8 cellular contexts compared by ENCODE assay signal in genomic region chr2:75560768-75561565, GRCh38. TPM values are rescaled to one million over a fixed set of nuclear protein-coding genes. Genes with fewer than 3 reads are reported as not detected.
A peak's percentile ranks its signal among the peaks of the same experiment; 100 is the strongest.
DNase-seq lines count a peak whose midpoint lies in the region; ATAC-seq lines count a peak whose summit lies in the region.

Gene EVA1A, minus strand, starts transcription at chr2:75560939. Its CDS starts 42,799 bp downstream, at chr2:75518140.

- DNase-seq in DMS53 (lab: John Stamatoyannopoulos, UW) (peak; percentile 79), HAP-1 (ENCODE audit: low spot score in 2 of 2) (peak; percentile 54 to 84), SK-MEL-5 (ENCODE audit: low read depth, low spot score) (peak; percentile 33), mesenchymal stem cell (peak; percentile 78)

- H3K4me1 ChIP-seq in HAP-1 = peaks cover 4% of the 10 kb centered on the region
- no peaks in the 10 kb centered on the region for H3K4me1 ChIP-seq in endocrine pancreas (ENCODE audit: control insufficient read depth, insufficient read depth, low read length)
- peaks cover 35% of the 10 kb centered on the region for H3K4me1 ChIP-seq in mesenchymal stem cell (ENCODE audit: control insufficient read depth, insufficient read depth, low read depth, low read length)
- H3K4me1 ChIP-seq in urinary bladder (ENCODE audit: insufficient read depth) = no peaks in the 10 kb centered on the region

- H3K9ac ChIP-seq in endocrine pancreas (ENCODE audit: control insufficient read depth, insufficient read depth, low read length) = peak within 1 kb of the TSS; percentile 87
- peak within 1 kb of the TSS; percentile 90 for H3K9ac ChIP-seq in mesenchymal stem cell (ENCODE audit: low read length)

- peak within 1 kb of the TSS; percentile 97 for H4K91ac ChIP-seq in mesenchymal stem cell (ENCODE audit: low read length)

- peak within 1 kb of the TSS; percentile 49 to 82 for H2BK12ac ChIP-seq in mesenchymal stem cell (ENCODE audit: low read length in 2 of 2)

- no peaks in the 10 kb centered on the region for H3K9me3 ChIP-seq in HAP-1
- H3K9me3 ChIP-seq in endocrine pancreas (ENCODE audit: control insufficient read depth, low read length) = no peaks in the 10 kb centered on the region
- H3K9me3 ChIP-seq in mesenchymal stem cell (ENCODE audit: control insufficient read depth, low read length) = no peaks in the 10 kb centered on the region

- H3K36me3 ChIP-seq in HAP-1 (replicated peaks) (no peaks in the 10 kb centered on the region), endocrine pancreas (ENCODE audit: control insufficient read depth, insufficient read depth, low read length) (no peaks in the 10 kb centered on the region), mesenchymal stem cell (ENCODE audit: control insufficient read depth in 1 of 2, insufficient read depth in 2 of 2, low read depth in 1 of 2, low read length in 2 of 2) (peaks cover 5 to 9% of the 10 kb centered on the region in 2 experiments), urinary bladder (ENCODE audit: insufficient read depth) (no peaks in the 10 kb centered on the region)

- H3K27ac ChIP-seq in mesenchymal stem cell (ENCODE audit: low read length, poor library complexity, severe bottlenecking) (peak within 1 kb of the TSS; percentile 92), urinary bladder (ENCODE audit: low read depth) (no peak within 1 kb of the TSS)

- in situ Hi-C loops in HAP-1 (cut with MboI; ENCODE audit: low sequenced_read_pairs) (no loop called here), SK-MEL-5 (cut with HindIII; ENCODE audit: low pct_unique_long_range_greater_than_20kb, low sequenced_read_pairs) (no loop called here)

- H3K14ac ChIP-seq in mesenchymal stem cell (ENCODE audit: low read length in 2 of 2) = peak within 1 kb of the TSS in 1 of 2 experiments; percentile 91

- peak within 1 kb of the TSS; percentile 57 to 86 for H3K4ac ChIP-seq in mesenchymal stem cell (ENCODE audit: low read depth in 1 of 2, low read length in 2 of 2)

- H3K4me3 ChIP-seq in HAP-1 = peak within 1 kb of the TSS; percentile 57
- peak within 1 kb of the TSS; percentile 70 for H3K4me3 ChIP-seq in endocrine pancreas (ENCODE audit: control insufficient read depth, insufficient read depth, low read length)
- H3K4me3 ChIP-seq in mesenchymal stem cell (ENCODE audit: insufficient read depth in 1 of 2, low read depth in 1 of 2, low read length in 2 of 2) = peak within 1 kb of the TSS; percentile 74 to 90
- peak within 1 kb of the TSS; percentile 57 for H3K4me3 ChIP-seq in urinary bladder (ENCODE audit: low read depth, low read length)

- peaks cover 7% of the 10 kb centered on the region for H3K79me1 ChIP-seq in mesenchymal stem cell (replicated peaks; ENCODE audit: low read length, poor library complexity, severe bottlenecking)

- H2BK15ac ChIP-seq in mesenchymal stem cell (ENCODE audit: low read depth, poor library complexity, severe bottlenecking) = peak within 1 kb of the TSS; percentile 91

- H3K23ac ChIP-seq in mesenchymal stem cell (ENCODE audit: low read length in 2 of 2) = peak within 1 kb of the TSS in 1 of 2 experiments; percentile 90

- peak within 1 kb of the TSS; percentile 92 for H2AK5ac ChIP-seq in mesenchymal stem cell (ENCODE audit: low read length, severe bottlenecking)

- no peak for ATAC-seq in GM21825 (IDR thresholded peaks at IDR 0.05; ENCODE audit: unreplicated experiment)
- no peak for ATAC-seq in GM18519 (IDR thresholded peaks at IDR 0.05; ENCODE audit: low FRiP score, unreplicated experiment)

- under 1% methylated on average over 31 of the region's 46 CpGs for WGBS in mesenchymal stem cell
- WGBS in urinary bladder = 3% methylated on average over 46 of the region's 46 CpGs

- H4K8ac ChIP-seq in mesenchymal stem cell (ENCODE audit: low read length) = peak within 1 kb of the TSS; percentile 73

- peak within 1 kb of the TSS; percentile 94 for H2BK5ac ChIP-seq in mesenchymal stem cell (ENCODE audit: low read depth, low read length, poor library complexity, severe bottlenecking)

- H3K4me2 ChIP-seq in mesenchymal stem cell (ENCODE audit: low read length, poor library complexity, severe bottlenecking) = peak within 1 kb of the TSS; percentile 68

- no peaks in the 10 kb centered on the region for H3K27me3 ChIP-seq in HAP-1 (ENCODE audit: low read depth)
- no peaks in the 10 kb centered on the region for H3K27me3 ChIP-seq in endocrine pancreas (ENCODE audit: control insufficient read depth, insufficient read depth, low read length)
- no peaks in the 10 kb centered on the region for H3K27me3 ChIP-seq in mesenchymal stem cell (ENCODE audit: control insufficient read depth in 1 of 2, insufficient read depth in 1 of 2, low read length in 2 of 2)

- peak within 1 kb of the TSS; percentile 47 for H2AFZ ChIP-seq in mesenchymal stem cell (ENCODE audit: low read depth, low read length)

- peak within 1 kb of the TSS; percentile 85 for H2BK120ac ChIP-seq in mesenchymal stem cell (ENCODE audit: low read depth, low read length)

- H3K18ac ChIP-seq in mesenchymal stem cell (ENCODE audit: low read depth in 1 of 2, low read length in 2 of 2) = peak within 1 kb of the TSS; percentile 87 to 95

RNA-seq across cellular contexts. Expression of gene EVA1A, which starts in this region (rescaled TPM):
- 7.4 and 9.7 TPM in 2 replicates for total RNA-seq in SK-MEL-5 (2014; rRNA removed; shearing (Covaris generic))
- polyA plus RNA-seq in SK-MEL-5 (2015; cell fraction: cytosol; rRNA removed) = 7.0 and 14.5 TPM in 2 replicates
- polyA plus RNA-seq in SK-MEL-5 (2015; cell fraction: nucleus; rRNA removed) = 5.0 and 9.1 TPM in 2 replicates
- polyA plus RNA-seq in mesenchymal stem cell (2013, experiment 1 of 2) = 27.8 TPM
- polyA plus RNA-seq in mesenchymal stem cell (2013, experiment 2 of 2) = 27.9 TPM
- 7.1 TPM for total RNA-seq in urinary bladder
- 0.63 TPM for polyA plus RNA-seq in urinary bladder
